Comparison of ENCODE assay signal across 25 cellular contexts in genomic region chr10:75950307-75950706, GRCh38.
"Had no signal": no experiment of that assay in that cellular context is flagged by ENCODE, and none has a peak within 500 bp of the region (broad histone marks: within the 10 kb centered on the region; RNA-seq: fewer than 3 reads in every experiment).

No MANE protein-coding gene starts in this region.

- H3K27me3 ChIP-seq: MG63 had no signal

- H3K9me3 ChIP-seq: MG63, SK-N-SH had no signal

- DNase-seq: Karpas-422; KG1; MG63; NCI-H1092; NCI-H1105 treated with DMSO at 0.1 percent for 48 hours; NCI-H1417 treated with DMSO at 0.1 percent for 48 hours; NCI-H146; NCI-H1694 treated with DMSO at 0.1 percent for 48 hours; NCI-H1930; NCI-H2081; NCI-H2107; NCI-H2227 treated with DMSO at 0.1 percent for 48 hours; NCI-H446; NCI-H510A; NCI-H524 treated with DMSO at 0.1 percent for 48 hours; NCI-H774; NK-92 treated with Interleukin-12 subunit alpha and Interleukin-12 subunit beta, amount 100 ng/mL, for 24 hours; PC-3; SHP77; SK-N-SH; SW 1271 had no signal

- H3K27ac ChIP-seq: HL-60, RWPE1 had no signal

- H3K36me3 ChIP-seq: MG63 had no signal

- ATAC-seq: Panc1, PC-3 had no signal

- H3K4me3 ChIP-seq: MG63 had no signal

- FAIRE-seq: HTR-8/SVneo had no signal

- H3K4me2 ChIP-seq: SK-N-SH had no signal

- H3K9ac ChIP-seq: SK-N-SH had no signal
